8 cellular contexts compared by ENCODE assay signal in the genomic region with DNA sequence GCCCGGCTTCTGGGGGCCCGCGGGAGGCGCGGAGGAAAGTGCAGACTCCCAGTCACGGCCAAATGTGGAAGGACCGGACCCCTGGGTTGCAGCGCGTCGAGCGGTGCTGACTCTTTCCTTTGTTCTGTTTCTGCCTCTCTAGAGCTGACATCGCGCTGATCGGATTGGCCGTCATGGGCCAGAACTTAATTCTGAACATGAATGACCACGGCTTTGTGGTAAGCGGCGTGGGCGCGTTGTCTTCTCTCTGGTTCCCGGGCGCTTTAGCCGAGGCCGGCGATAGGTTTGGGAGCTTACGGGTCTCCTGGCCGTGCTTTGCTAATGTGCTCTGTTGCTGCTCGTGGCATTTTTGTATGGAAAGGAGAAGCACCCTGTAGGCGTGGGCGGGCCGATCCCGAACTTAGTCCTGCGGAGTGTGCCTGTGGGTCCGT. TPM values are rescaled to one million over a fixed set of nuclear protein-coding genes. Genes with fewer than 3 reads are reported as not detected.
DNase-seq lines count a peak whose midpoint lies in the region; ATAC-seq and TF ChIP-seq lines count a peak whose summit lies in the region.

No MANE protein-coding gene starts in this region.

- H3K36me3 ChIP-seq in H7 (replicated peaks; ENCODE audit: control insufficient read depth, insufficient read depth, low read length) (peaks cover 22% of the 10 kb centered on the region), neuron (ENCODE audit: insufficient read depth, low read length) (peaks cover 36% of the 10 kb centered on the region)

- H3K4me1 Mint-ChIP-seq in activated CD8-positive, alpha-beta T cell treated with anti-CD3 and anti-CD28 coated beads, Interleukin-2, amount 10 ng/mL, durations not matched to agents 7 days and 5 days (ENCODE audit: low read depth) = peaks cover 33% of the 10 kb centered on the region

- peak overlapping the region; percentile 96 for H3K27ac ChIP-seq in C4-2B

- H3K9me3 ChIP-seq in neuron (ENCODE audit: low read length) = no peaks in the 10 kb centered on the region

- POLR2A ChIA-PET in activated CD8-positive, alpha-beta T cell treated with anti-CD3 and anti-CD28 coated beads, Interleukin-2, amount 10 ng/mL, durations not matched to agents 7 days and 5 days (lab: Charles Lee) = interaction anchor here (0.5 to 1.4 kb wide), 3 partner anchors 189 to 749 kb away, joined by 3 to 4 read pairs (median 4); a partner anchor contains a TSS

- no peaks in the 10 kb centered on the region for H3K27me3 Mint-ChIP-seq in activated CD8-positive, alpha-beta T cell treated with anti-CD3 and anti-CD28 coated beads, Interleukin-2, amount 10 ng/mL, durations not matched to agents 7 days and 5 days (ENCODE audit: low read depth)

- H3K4me1 ChIP-seq in neuron (ENCODE audit: insufficient read depth, low read length) = peaks cover 11% of the 10 kb centered on the region

- H3K9me3 Mint-ChIP-seq in activated CD8-positive, alpha-beta T cell treated with anti-CD3 and anti-CD28 coated beads, Interleukin-2, amount 10 ng/mL, durations not matched to agents 7 days and 5 days (ENCODE audit: insufficient read depth) = no peaks in the 10 kb centered on the region

- DNase-seq in H7 = no peak
- DNase-seq in activated CD8-positive, alpha-beta T cell treated with anti-CD3 and anti-CD28 coated beads, Interleukin-2, amount 10 ng/mL, durations not matched to agents 7 days and 5 days = no peak
- peak; percentile 31 to 65 for DNase-seq in foreskin fibroblast
- DNase-seq in central memory CD4-positive, alpha-beta T cell = no peak

- H3K4me3 Mint-ChIP-seq in activated CD8-positive, alpha-beta T cell treated with anti-CD3 and anti-CD28 coated beads, Interleukin-2, amount 10 ng/mL, durations not matched to agents 7 days and 5 days = peak overlapping the region; percentile 81

- H3K27ac Mint-ChIP-seq in activated CD8-positive, alpha-beta T cell treated with anti-CD3 and anti-CD28 coated beads, Interleukin-2, amount 10 ng/mL, durations not matched to agents 7 days and 5 days = peak overlapping the region; percentile 56

- no peak overlapping the region for H2AFZ ChIP-seq in neuron (ENCODE audit: low read depth, low read length)

- H3K4me3 ChIP-seq in H7 (ENCODE audit: insufficient read depth, low read depth, low read length) (peak overlapping the region; percentile 99), foreskin fibroblast (ENCODE audit: low read depth in 1 of 2, low read length in 2 of 2) (peak overlapping the region; percentile 89 to 93), neuron (ENCODE audit: low read length) (peak overlapping the region; percentile 55)

- TF ChIP-seq CTCF in C4-2B (conservative IDR thresholded peaks at IDR 0.05) (no peak), foreskin fibroblast (IDR thresholded peaks at IDR 0.05; ENCODE audit: low read depth, low read length) (no peak)

- no peak for ATAC-seq in activated CD8-positive, alpha-beta T cell treated with anti-CD3 and anti-CD28 coated beads, Interleukin-2, amount 10 ng/mL, durations not matched to agents 7 days and 5 days
- ATAC-seq in HG02763 (IDR thresholded peaks at IDR 0.05; ENCODE audit: unreplicated experiment) = no peak
- ATAC-seq in GM19463 (IDR thresholded peaks at IDR 0.05; ENCODE audit: unreplicated experiment) = no peak

- CTCF ChIA-PET in activated CD8-positive, alpha-beta T cell treated with anti-CD3 and anti-CD28 coated beads, Interleukin-2, amount 10 ng/mL, durations not matched to agents 7 days and 5 days (lab: Charles Lee) = interaction anchor here (0.7 to 3.5 kb wide), 4 partner anchors 31 to 449 kb away, joined by 3 to 14 read pairs (median 10); a partner anchor contains a TSS

- H3K27me3 ChIP-seq in H7 (ENCODE audit: control insufficient read depth, insufficient read depth, low read length) (no peaks in the 10 kb centered on the region), neuron (ENCODE audit: insufficient read depth, low read length) (no peaks in the 10 kb centered on the region)

- peaks cover 29% of the 10 kb centered on the region for H3K36me3 Mint-ChIP-seq in activated CD8-positive, alpha-beta T cell treated with anti-CD3 and anti-CD28 coated beads, Interleukin-2, amount 10 ng/mL, durations not matched to agents 7 days and 5 days (ENCODE audit: low read depth)

RNA-seq across cellular contexts. Expression of a gene that starts 0.6 kb away (rescaled TPM):
- total RNA-seq in H7 (2014; rRNA removed; shearing (Covaris generic)) = 185 and 201 TPM in 2 replicates
- total RNA-seq in activated CD8-positive, alpha-beta T cell treated with anti-CD3 and anti-CD28 coated beads, Interleukin-2, amount 10 ng/mL, durations not matched to agents 7 days and 5 days = 10 to 100 TPM; 88.3 to 91.8 TPM

RNA-seq across cellular contexts. Expression of a gene that starts 30.7 kb away (rescaled TPM):
- 14.7 and 19.1 TPM in 2 replicates for total RNA-seq in H7 (2014; rRNA removed; shearing (Covaris generic))
- total RNA-seq in activated CD8-positive, alpha-beta T cell treated with anti-CD3 and anti-CD28 coated beads, Interleukin-2, amount 10 ng/mL, durations not matched to agents 7 days and 5 days = 10 to 100 TPM; 18.3 to 21.9 TPM

RNA-seq across cellular contexts. Expression of a gene that starts 50.3 kb away (rescaled TPM):
- total RNA-seq in H7 (2014; rRNA removed; shearing (Covaris generic)) = 0.28 and 0.74 TPM in 2 replicates
- total RNA-seq in activated CD8-positive, alpha-beta T cell treated with anti-CD3 and anti-CD28 coated beads, Interleukin-2, amount 10 ng/mL, durations not matched to agents 7 days and 5 days = under 1 TPM in 1 of 2 experiments, not detected in 1; 0.95 TPM

Comparison
In these comparisons a context has a peak if more than half of its experiments do, and no peak if none do; other contexts are left out.
1. DNase-seq: peak in foreskin fibroblast (2 of 2); none in H7 (single experiment), activated CD8-positive, alpha-beta T cell treated with anti-CD3 and anti-CD28 coated beads, Interleukin-2, amount 10 ng/mL, durations not matched to agents 7 days and 5 days (single experiment) and central memory CD4-positive, alpha-beta T cell (single experiment).
2. Peak in every context shown above with its lines, with median percentiles within 50 percentile points of each other: H3K4me3 ChIP-seq.